Comparison of ENCODE assay signal across 17 cellular contexts in genomic region chr10:43109671-43110249, GRCh38. TPM values are rescaled to one million over a fixed set of nuclear protein-coding genes. Genes with fewer than 3 reads are reported as not detected.
A peak's percentile ranks its signal among the peaks of the same experiment; 100 is the strongest.
DNase-seq lines count a peak whose midpoint lies in the region; ATAC-seq and TF ChIP-seq lines count a peak whose summit lies in the region.
"Had no signal": no experiment of that assay in that cellular context is flagged by ENCODE, and none has a peak within 500 bp of the region (broad histone marks: within the 10 kb centered on the region; RNA-seq: fewer than 3 reads in every experiment).

No MANE protein-coding gene starts in this region.

- no peak overlapping the region for H3K14ac ChIP-seq in IMR-90 (replicated peaks; ENCODE audit: low read depth, low read length)

- no peaks in the 10 kb centered on the region for H3K79me1 ChIP-seq in IMR-90 (ENCODE audit: low read depth in 1 of 2, low read length in 2 of 2)

- peaks cover 10% of the 10 kb centered on the region for H3K4me1 ChIP-seq in IMR-90 (ENCODE audit: control insufficient read depth, insufficient read depth, low read length)

- no peak overlapping the region; the same call in 1 of the 2 replicates for H3K18ac ChIP-seq in IMR-90 (ENCODE audit: low read depth, low read length)

- H3K9ac ChIP-seq in IMR-90 (ENCODE audit: low read depth, low read length): no peak overlapping the region
- H3K9ac ChIP-seq: SK-N-SH had no signal

- TF ChIP-seq POLR2A in IMR-90 (IDR thresholded peaks at IDR 0.05; ENCODE audit: low read depth, low read length): no peak

- H3K36me3 ChIP-seq in IMR-90 (ENCODE audit: control insufficient read depth, insufficient read depth, low read length): no peaks in the 10 kb centered on the region

- H3K4me2 ChIP-seq in IMR-90 (ENCODE audit: low read depth, low read length): no peak overlapping the region
- H3K4me2 ChIP-seq: SK-N-SH had no signal

- no peaks in the 10 kb centered on the region for H3K36me3 Mint-ChIP-seq in WTC11

- no peak overlapping the region for H2AK5ac ChIP-seq in IMR-90 (ENCODE audit: low read depth, low read length)

- no peak overlapping the region for H2BK20ac ChIP-seq in IMR-90 (ENCODE audit: low read depth, low read length)

- no peak overlapping the region for H4K91ac ChIP-seq in IMR-90 (ENCODE audit: insufficient read depth, low read depth, low read length)

- no peak for TF ChIP-seq RAD21 in IMR-90 (IDR thresholded peaks at IDR 0.05; ENCODE audit: low read length)

- intact Hi-C loops in IMR-90 (cut with micrococcal nuclease): loop anchor here (2.0 kb wide), 1 partner anchor 353 kb away; no protein-coding TSS in a partner anchor

- H2AFZ ChIP-seq in IMR-90 (replicated peaks; ENCODE audit: low read length, poor library complexity): no peak overlapping the region

- peaks cover 6% of the 10 kb centered on the region for H3K27me3 Mint-ChIP-seq in WTC11 (ENCODE audit: low read depth)

- no peaks in the 10 kb centered on the region for H3K4me1 Mint-ChIP-seq in WTC11

- H3K9me1 ChIP-seq in IMR-90 (ENCODE audit: insufficient read depth, low read length): no peaks in the 10 kb centered on the region

- no peak overlapping the region for H2BK15ac ChIP-seq in IMR-90 (ENCODE audit: low read depth, low read length)

- no peak overlapping the region for H2BK120ac ChIP-seq in IMR-90 (ENCODE audit: low read depth, low read length)

- H4K8ac ChIP-seq in IMR-90 (ENCODE audit: low read depth in 2 of 2, low read length in 2 of 2): no peak overlapping the region

- CTCF ChIA-PET in IMR-90 (lab: Yijun Ruan, JAX): no interaction called here
- CTCF ChIA-PET in WTC11 (lab: Charles Lee): interaction anchor here (0.6 to 1.7 kb wide), 3 partner anchors 31 to 157 kb away, joined by 4 read pairs; no protein-coding TSS in a partner anchor

- DNase-seq in AG20443 (ENCODE audit: low spot score) (peak; percentile 28), IMR-90 (no peak), fibroblast of gingiva (ENCODE audit: low read depth) (peak; percentile 64), epidermal melanocyte (ENCODE audit: insufficient read length, low spot score) (no peak), WTC11 (ENCODE audit: low spot score) (no peak)
- DNase-seq: C1 segment of cervical spinal cord, NCI-H1092 treated with DMSO at 0.1 percent for 48 hours, NCI-H1694 treated with DMSO at 0.1 percent for 48 hours, NCI-H446, SK-N-SH had no signal

- no peak overlapping the region for H3K4me3 Mint-ChIP-seq in WTC11
- H3K4me3 Mint-ChIP-seq: HFFc6 had no signal

- no peaks in the 10 kb centered on the region for H3K9me3 Mint-ChIP-seq in WTC11
- H3K9me3 Mint-ChIP-seq: HFFc6 had no signal

- BruUV-seq in IMR-90 (replicated peaks; lab: Mats Ljungman, UMichigan): no TSS peak

- no peak for ATAC-seq in IMR-90 (ENCODE audit: low read depth)
- no peak for ATAC-seq in GM18502 (IDR thresholded peaks at IDR 0.05; ENCODE audit: poor library complexity, unreplicated experiment)
- no peak for ATAC-seq in HG02798 (IDR thresholded peaks at IDR 0.05; ENCODE audit: poor library complexity, unreplicated experiment)
- ATAC-seq in WTC11: no peak
- ATAC-seq: K562, Panc1 had no signal

- no peaks in the 10 kb centered on the region for H4K20me1 ChIP-seq in IMR-90 (ENCODE audit: insufficient read depth, low read length)

- no peak overlapping the region for H3K23ac ChIP-seq in IMR-90 (ENCODE audit: low read depth, low read length)

- no peak overlapping the region for H2BK5ac ChIP-seq in IMR-90 (ENCODE audit: low read depth, low read length, poor library complexity, severe bottlenecking)

- H3K4me3 ChIP-seq in IMR-90 (ENCODE audit: insufficient read depth, low read depth, low read length): no peak overlapping the region
- H3K4me3 ChIP-seq in skin epidermis: no peak overlapping the region
- H3K4me3 ChIP-seq: K562 had no signal

- no peaks in the 10 kb centered on the region; the same call in 1 of the 2 replicates for H3K27me3 ChIP-seq in IMR-90 (ENCODE audit: control insufficient read depth, insufficient read depth, low read length)

- TF ChIP-seq CTCF in IMR-90 (conservative IDR thresholded peaks at IDR 0.05; ENCODE audit: low read depth, low read length): no peak
- TF ChIP-seq CTCF in WTC11 (IDR thresholded peaks at IDR 0.05): no peak

- H3K9me3 ChIP-seq in IMR-90 (ENCODE audit: control insufficient read depth, insufficient read depth, low read length): no peaks in the 10 kb centered on the region
- H3K9me3 ChIP-seq: SK-N-SH had no signal

- H3K4ac ChIP-seq in IMR-90 (ENCODE audit: low read depth, low read length): no peak overlapping the region

- in situ Hi-C loops in IMR-90 (cut with MboI; ENCODE audit: low sequenced_read_pairs): loop anchor here (10.0 kb wide), 1 partner anchor 235 kb away; no protein-coding TSS in a partner anchor

- dilution Hi-C loops in IMR-90 (cut with HindIII; ENCODE audit: low sequenced_read_pairs, unreplicated experiment): no loop called here

- POLR2A ChIA-PET in IMR-90 (lab: Charles Lee; ENCODE audit: unreplicated experiment) (no interaction called here), WTC11 (lab: Charles Lee) (no interaction called here)

- no peak overlapping the region for H3K56ac ChIP-seq in IMR-90 (ENCODE audit: extremely low read depth, insufficient read depth, low read length)

- WGBS in IMR-90 (ENCODE audit: extremely low coverage in 2 of 2, insufficient read length in 1 of 2), 2 experiments: 76% methylated on average over 9 of the region's 20 CpGs; no CpG with 5 or more reads in 1 of the 2 experiments

- H3K27ac ChIP-seq in IMR-90 (ENCODE audit: insufficient read depth, low read length): no peak overlapping the region
- H3K27ac ChIP-seq in skin epidermis: peak overlapping the region in 13 of 21 experiments; percentile 4 to 79 (median 54)
- H3K27ac ChIP-seq: HL-60 had no signal

- no peak overlapping the region; the same call in 1 of the 2 replicates for H4K5ac ChIP-seq in IMR-90 (ENCODE audit: low read depth, low read length)

- peak overlapping the region; percentile 15 for H2AK9ac ChIP-seq in IMR-90 (replicated peaks; ENCODE audit: low read depth, low read length, poor library complexity)

- H3K27ac Mint-ChIP-seq in WTC11: no peak overlapping the region

TF ChIP-seq in IMR-90, 13 proteins besides CTCF, POLR2A, EP300 and RAD21 (continues in another document):
- no peak for TF ChIP-seq CEBPB (IDR thresholded peaks at IDR 0.05; ENCODE audit: low read depth, low read length)
- TF ChIP-seq RFX5 (IDR thresholded peaks at IDR 0.05; ENCODE audit: low read depth, low read length): no peak
- no peak for TF ChIP-seq MAFK (IDR thresholded peaks at IDR 0.05; ENCODE audit: low read depth, low read length)
- no peak for TF ChIP-seq FOS (IDR thresholded peaks at IDR 0.05; ENCODE audit: low read depth, low read length)
- no peak for TF ChIP-seq ELK1 (IDR thresholded peaks at IDR 0.05; ENCODE audit: borderline replicate concordance, low read depth, low read length)
- no peak for TF ChIP-seq MXI1 (IDR thresholded peaks at IDR 0.05; ENCODE audit: borderline replicate concordance, low read depth, low read length)
- no peak for TF ChIP-seq CHD1 (IDR thresholded peaks at IDR 0.05; ENCODE audit: low read depth, low read length)
- no peak for TF ChIP-seq RCOR1 (IDR thresholded peaks at IDR 0.05; ENCODE audit: insufficient replicate concordance, low read length)
- TF ChIP-seq MAZ (IDR thresholded peaks at IDR 0.05; ENCODE audit: borderline replicate concordance, low read depth, low read length): no peak

TF ChIP-seq in WTC11, 78 proteins besides CTCF, POLR2A, EP300 and RAD21 (continues in another document):
- TF ChIP-seq, protein P1, sequence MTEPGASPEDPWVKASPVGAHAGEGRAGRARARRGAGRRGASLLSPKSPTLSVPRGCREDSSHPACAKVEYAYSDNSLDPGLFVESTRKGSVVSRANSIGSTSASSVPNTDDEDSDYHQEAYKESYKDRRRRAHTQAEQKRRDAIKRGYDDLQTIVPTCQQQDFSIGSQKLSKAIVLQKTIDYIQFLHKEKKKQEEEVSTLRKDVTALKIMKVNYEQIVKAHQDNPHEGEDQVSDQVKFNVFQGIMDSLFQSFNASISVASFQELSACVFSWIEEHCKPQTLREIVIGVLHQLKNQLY (CRISPR knock-in tag; IDR thresholded peaks at IDR 0.05): no peak
- TF ChIP-seq GABPB1 (CRISPR knock-in tag; IDR thresholded peaks at IDR 0.05) (no peak), ATF2 (CRISPR knock-in tag; IDR thresholded peaks at IDR 0.05; ENCODE audit: borderline replicate concordance, low read depth) (no peak), FOXK1 (CRISPR knock-in tag; IDR thresholded peaks at IDR 0.05) (no peak)
- TF ChIP-seq, protein P2, sequence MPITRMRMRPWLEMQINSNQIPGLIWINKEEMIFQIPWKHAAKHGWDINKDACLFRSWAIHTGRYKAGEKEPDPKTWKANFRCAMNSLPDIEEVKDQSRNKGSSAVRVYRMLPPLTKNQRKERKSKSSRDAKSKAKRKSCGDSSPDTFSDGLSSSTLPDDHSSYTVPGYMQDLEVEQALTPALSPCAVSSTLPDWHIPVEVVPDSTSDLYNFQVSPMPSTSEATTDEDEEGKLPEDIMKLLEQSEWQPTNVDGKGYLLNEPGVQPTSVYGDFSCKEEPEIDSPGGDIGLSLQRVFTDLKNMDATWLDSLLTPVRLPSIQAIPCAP (CRISPR knock-in tag; IDR thresholded peaks at IDR 0.05): no peak

RNA-seq across cellular contexts. Expression of gene CSGALNACT2, which starts 28.5 kb away (rescaled TPM):
- total RNA-seq in IMR-90 (2012; rRNA removed) (6.5 and 11.4 TPM in 2 replicates), WTC11 (2021) (5.1 to 5.7 TPM (median 5.2 TPM) in 3 replicates)
- 11.7 and 13.1 TPM in 2 replicates for polyA plus RNA-seq in IMR-90 (2012; rRNA removed)
- polyA plus RNA-seq in IMR-90 (2012; cell fraction: cytosol; rRNA removed): 1.4 and 5.2 TPM in 2 replicates
- polyA plus RNA-seq in IMR-90 (2012; cell fraction: nucleus; rRNA removed; ENCODE audit: low replicate concordance): 1.8 and 19.5 TPM in 2 replicates

RNA-seq across cellular contexts. Expression of gene RET, which starts 32.9 kb away (rescaled TPM):
- total RNA-seq in IMR-90 (2012; rRNA removed) (0.18 and 0.28 TPM in 2 replicates), WTC11 (2021) (17.8 to 21.4 TPM (median 19.3 TPM) in 3 replicates)
- 0.10 and 0.26 TPM in 2 replicates for polyA plus RNA-seq in IMR-90 (2012; rRNA removed)
- polyA plus RNA-seq in IMR-90 (2012; cell fraction: cytosol; rRNA removed): 0.08 and 0.24 TPM in 2 replicates
- 0.14 and 0.25 TPM in 2 replicates for polyA plus RNA-seq in IMR-90 (2012; cell fraction: nucleus; rRNA removed; ENCODE audit: low replicate concordance)
- polyA plus RNA-seq: K562 had no signal

Comparison
In these comparisons a context has a peak if more than half of its experiments do, and no peak if none do; other contexts are left out.
1. DNase-seq: peak in AG20443 (single experiment) and fibroblast of gingiva (single experiment); none in IMR-90 (single experiment), epidermal melanocyte (single experiment) and WTC11 (single experiment).
2. RNA of gene RET, which starts 32.9 kb away (total RNA-seq): 17.8 to 21.4 TPM in WTC11; 0.18 to 0.28 TPM in IMR-90; every median in the first group is over 10 times any median in the second.